ENCODE assay signal across 10 cellular contexts in genomic region chr1:96370752-96371151, GRCh38.
DNase-seq lines count a peak whose midpoint lies in the region; TF ChIP-seq lines count a peak whose summit lies in the region.
"Had no signal": no experiment of that assay in that cellular context is flagged by ENCODE, and none has a peak within 500 bp of the region (broad histone marks: within the 10 kb centered on the region; RNA-seq: fewer than 3 reads in every experiment).

No MANE protein-coding gene starts in this region.

- peaks cover 25% of the 10 kb centered on the region for H3F3A ChIP-seq in GM23248 (ENCODE audit: insufficient read depth)

- H3K9me3 ChIP-seq in GM23248 (ENCODE audit: low read depth), result no peaks in the 10 kb centered on the region
- no peaks in the 10 kb centered on the region for H3K9me3 ChIP-seq in SK-N-MC (ENCODE audit: low read depth, low read length)
- H3K9me3 ChIP-seq in skeletal muscle satellite cell (replicated peaks; ENCODE audit: low read length), result no peaks in the 10 kb centered on the region

- no peaks in the 10 kb centered on the region for H3K36me3 ChIP-seq in GM23248 (ENCODE audit: low read depth)
- no peaks in the 10 kb centered on the region for H3K36me3 ChIP-seq in SK-N-MC (ENCODE audit: insufficient read depth, low read length)
- H3K36me3 ChIP-seq in skeletal muscle satellite cell (ENCODE audit: insufficient read depth, low read length), result no peaks in the 10 kb centered on the region

- H3K27ac ChIP-seq in GM23248, result peak overlapping the region; percentile 11; the same call in 1 of the 2 replicates
- peak overlapping the region; percentile 67 for H3K27ac ChIP-seq in SK-N-MC

- H3K4me1 ChIP-seq in GM23248 (ENCODE audit: insufficient read depth) (peaks cover 47% of the 10 kb centered on the region), skeletal muscle satellite cell (ENCODE audit: control insufficient read depth, insufficient read depth, low read length) (peaks cover 32% of the 10 kb centered on the region)

- H4K20me1 ChIP-seq in GM23248 (ENCODE audit: insufficient read depth), result no peaks in the 10 kb centered on the region

- no peaks in the 10 kb centered on the region for H3K27me3 ChIP-seq in GM23248 (replicated peaks; ENCODE audit: insufficient read depth)
- H3K27me3 ChIP-seq in skeletal muscle satellite cell (ENCODE audit: control insufficient read depth, insufficient read depth, low read length), result no peaks in the 10 kb centered on the region

- H3K4me3 ChIP-seq in GM23248 (0 out of 2 replicates have a peak overlapping the region, but pooled peaks have one; percentile 4), SK-N-MC (peak overlapping the region; percentile 3; the same call in 1 of the 2 replicates), fibroblast of pulmonary artery (replicated peaks; ENCODE audit: low read depth, low read length) (peak overlapping the region; percentile 16), skeletal muscle satellite cell (ENCODE audit: low read length) (no peak overlapping the region)

- no peak for TF ChIP-seq CTCF in fibroblast of pulmonary artery (IDR thresholded peaks at IDR 0.05; ENCODE audit: low read length, missing control alignments)

- WGBS in GM23248 (ENCODE audit: low coverage in 1 of 2, low lambda C conversion rate in 2 of 2, missing lambda C conversion rate in 2 of 2), 2 experiments, result 2% methylated on average over 3 of the region's 3 CpGs

- H3K9me2 ChIP-seq in GM23248 (ENCODE audit: insufficient read depth), result no peaks in the 10 kb centered on the region

- no peak overlapping the region for H2AFZ ChIP-seq in GM23248

- no peak overlapping the region for H3K9ac ChIP-seq in GM23248
- H3K9ac ChIP-seq in SK-N-MC (ENCODE audit: insufficient read length), result no peak overlapping the region
- peak overlapping the region; percentile 39 for H3K9ac ChIP-seq in skeletal muscle satellite cell (ENCODE audit: low read depth, low read length)

- H3K4me2 ChIP-seq in GM23248 (ENCODE audit: unreplicated experiment) (peak overlapping the region; percentile 64), skeletal muscle satellite cell (ENCODE audit: low read length) (peak overlapping the region; percentile 57)

- H3K79me2 ChIP-seq in GM23248 (ENCODE audit: insufficient read depth), result no peaks in the 10 kb centered on the region

- in situ Hi-C loops in GM23248 (cut with MboI), result no loop called here

- peak; percentile 67 for DNase-seq in GM23248
- peak; percentile 88 for DNase-seq in SK-N-MC (ENCODE audit: low read depth, low spot score)
- DNase-seq in fibroblast of pulmonary artery (ENCODE audit: low read depth), result peak; percentile 95
- DNase-seq in SKM-1 (lab: John Stamatoyannopoulos, UW; ENCODE audit: unreplicated experiment), result no peak
- no peak for DNase-seq in GM19240 (ENCODE audit: insufficient read length, low spot score)
- DNase-seq in NCI-H2029 treated with DMSO at 0.1 percent for 48 hours (lab: John Stamatoyannopoulos, UW), result no peak
- DNase-seq in superior temporal gyrus (ENCODE audit: extremely low spot score), result no peak
- DNase-seq: DMS79, NCI-H2029 had no signal

Comparison
In these comparisons a context has a peak if more than half of its experiments do, and no peak if none do; other contexts are left out.
1. DNase-seq: peak in GM23248 (single experiment), SK-N-MC (single experiment) and fibroblast of pulmonary artery (single experiment); none in SKM-1 (single experiment), GM19240 (single experiment), NCI-H2029 treated with DMSO at 0.1 percent for 48 hours (single experiment) and superior temporal gyrus (single experiment).